Comparison of ENCODE assay signal across 8 cellular contexts in genomic region chr10:100913470-100913865, GRCh38. TPM values are rescaled to one million over a fixed set of nuclear protein-coding genes. Genes with fewer than 3 reads are reported as not detected.
DNase-seq lines count a peak whose midpoint lies in the region; ATAC-seq, FAIRE-seq and TF ChIP-seq lines count a peak whose summit lies in the region.

No MANE protein-coding gene starts in this region.

- H3K9me3 Mint-ChIP-seq in T-helper 2 cell treated with Interferon-gamma antibody and Interleukin-4, amounts not matched to agents 5 μg/mL and 100 μg/mL, for 36 hours, result no peaks in the 10 kb centered on the region
- H3K9me3 Mint-ChIP-seq in activated naive CD8-positive, alpha-beta T cell (ENCODE audit: low read depth), result no peaks in the 10 kb centered on the region

- ATAC-seq in HG03469 (IDR thresholded peaks at IDR 0.05; ENCODE audit: unreplicated experiment), result no peak

- dilution Hi-C loops in keratinocyte (cut with MboI; ENCODE audit: extremely low pct_ligation_motif_present, low sequenced_read_pairs), result no loop called here

- TF ChIP-seq CTCF in keratinocyte (optimal IDR thresholded peaks at IDR 0.05 in 1 of 3, IDR thresholded peaks at IDR 0.05 in 1 of 3, conservative IDR thresholded peaks at IDR 0.05 in 1 of 3; ENCODE audit: extremely low read depth in 1 of 3, insufficient read depth in 2 of 3, low read length in 3 of 3) (no peak), suprapubic skin (IDR thresholded peaks at IDR 0.05) (no peak)

- H3K4me3 Mint-ChIP-seq in T-helper 2 cell treated with Interferon-gamma antibody and Interleukin-4, amounts not matched to agents 5 μg/mL and 100 μg/mL, for 36 hours, result peak overlapping the region; percentile 99
- peak overlapping the region; percentile 95 for H3K4me3 Mint-ChIP-seq in activated naive CD8-positive, alpha-beta T cell

- no peak for DNase-seq in T-helper 2 cell treated with Interferon-gamma antibody and Interleukin-4, amounts not matched to agents 5 μg/mL and 100 μg/mL, for 36 hours (ENCODE audit: low spot score)
- DNase-seq in T-helper 2 cell (no peak), keratinocyte (ENCODE audit: low read depth, low spot score) (no peak), suprapubic skin (ENCODE audit: low spot score in 2 of 2) (no peak), NCI-H2196 treated with DMSO at 0.1 percent for 48 hours (lab: John Stamatoyannopoulos, UW; ENCODE audit: unreplicated experiment) (no peak)
- DNase-seq in stimulated activated CD4-positive, alpha-beta T cell treated with anti-CD3 and anti-CD28 coated beads, Interleukin-2, amount 100 ng/mL, for 24 hours, result no peak

- H3K27ac Mint-ChIP-seq in T-helper 2 cell treated with Interferon-gamma antibody and Interleukin-4, amounts not matched to agents 5 μg/mL and 100 μg/mL, for 36 hours, result peak overlapping the region; percentile 96
- peak overlapping the region; percentile 97 for H3K27ac Mint-ChIP-seq in activated naive CD8-positive, alpha-beta T cell

- peaks cover 6 to 7% of the 10 kb centered on the region in 2 experiments for H3K36me3 ChIP-seq in keratinocyte (ENCODE audit: control insufficient read depth in 2 of 2, extremely low read depth in 1 of 2, insufficient read depth in 2 of 2, low read length in 2 of 2)
- peaks cover 22% of the 10 kb centered on the region for H3K36me3 ChIP-seq in suprapubic skin

- TF ChIP-seq POLR2A in suprapubic skin (IDR thresholded peaks at IDR 0.05), result no peak

- H3K4me1 Mint-ChIP-seq in T-helper 2 cell treated with Interferon-gamma antibody and Interleukin-4, amounts not matched to agents 5 μg/mL and 100 μg/mL, for 36 hours (ENCODE audit: low read depth), result peaks cover 41% of the 10 kb centered on the region
- H3K4me1 Mint-ChIP-seq in activated naive CD8-positive, alpha-beta T cell (ENCODE audit: low read depth), result peaks cover 45% of the 10 kb centered on the region

- H3K36me3 Mint-ChIP-seq in T-helper 2 cell treated with Interferon-gamma antibody and Interleukin-4, amounts not matched to agents 5 μg/mL and 100 μg/mL, for 36 hours (ENCODE audit: low read depth), result peaks cover 26% of the 10 kb centered on the region
- peaks cover 2% of the 10 kb centered on the region for H3K36me3 Mint-ChIP-seq in activated naive CD8-positive, alpha-beta T cell

- H3K27ac ChIP-seq in keratinocyte (ENCODE audit: control insufficient read depth, insufficient read depth, low read length) (peak overlapping the region; percentile 55), suprapubic skin (peak overlapping the region; percentile 94)

- no peaks in the 10 kb centered on the region for H3K9me1 ChIP-seq in keratinocyte (ENCODE audit: control insufficient read depth, extremely low read depth, insufficient read depth, low read length)

- peak overlapping the region; percentile 99 for H3K4me2 ChIP-seq in keratinocyte (ENCODE audit: control insufficient read depth, extremely low read depth, insufficient read depth, low read depth, low read length)

- H2AFZ ChIP-seq in keratinocyte (ENCODE audit: control insufficient read depth, low read length), result no peak overlapping the region

- H3K4me3 ChIP-seq in keratinocyte (ENCODE audit: control insufficient read depth in 2 of 3, extremely low read depth in 1 of 3, insufficient read depth in 2 of 3, low read depth in 1 of 3, low read length in 3 of 3), result peak overlapping the region; percentile 91 to 95 (median 92)
- H3K4me3 ChIP-seq in suprapubic skin, result peak overlapping the region; percentile 96

- 2% methylated on average over 10 of the region's 10 CpGs for WGBS in suprapubic skin

- H3K9me3 ChIP-seq in keratinocyte (ENCODE audit: control insufficient read depth, low read depth, low read length), result no peaks in the 10 kb centered on the region
- no peaks in the 10 kb centered on the region for H3K9me3 ChIP-seq in suprapubic skin

- no peak for TF ChIP-seq EP300 in suprapubic skin (IDR thresholded peaks at IDR 0.05)

- H3K27me3 ChIP-seq in keratinocyte (ENCODE audit: control insufficient read depth, extremely low read depth, insufficient read depth, low read length) (no peaks in the 10 kb centered on the region), suprapubic skin (no peaks in the 10 kb centered on the region)

- peaks cover 17% of the 10 kb centered on the region for H3K4me1 ChIP-seq in keratinocyte (ENCODE audit: control insufficient read depth, extremely low read depth, insufficient read depth, low read length)
- peaks cover 30% of the 10 kb centered on the region for H3K4me1 ChIP-seq in suprapubic skin

- H3K79me2 ChIP-seq in keratinocyte (ENCODE audit: control insufficient read depth, insufficient read depth, low read length), result peaks cover 27% of the 10 kb centered on the region

- peak overlapping the region; percentile 74 for H3K9ac ChIP-seq in keratinocyte (ENCODE audit: control insufficient read depth, extremely low read depth, insufficient read depth, low read length)

- peaks cover 3% of the 10 kb centered on the region for H4K20me1 ChIP-seq in keratinocyte (ENCODE audit: control insufficient read depth, extremely low read depth, insufficient read depth, low read length)

- H3K27me3 Mint-ChIP-seq in T-helper 2 cell treated with Interferon-gamma antibody and Interleukin-4, amounts not matched to agents 5 μg/mL and 100 μg/mL, for 36 hours (ENCODE audit: low read depth), result peaks cover 2% of the 10 kb centered on the region
- no peaks in the 10 kb centered on the region for H3K27me3 Mint-ChIP-seq in activated naive CD8-positive, alpha-beta T cell

- peak; percentile 23 for FAIRE-seq in keratinocyte (lab: Jason Lieb, UNC)

RNA-seq across cellular contexts. Expression of gene SLF2, which starts 0.7 kb away (rescaled TPM):
- 4.6 to 7.1 TPM (median 4.9 TPM) in 3 replicates for polyA plus RNA-seq in keratinocyte
- 7.2 TPM for polyA plus RNA-seq in keratinocyte (2011; ENCODE audit: low read depth)
- 2.4 and 4.5 TPM in 2 replicates for polyA plus RNA-seq in keratinocyte (2011; cell fraction: cytosol; rRNA removed)
- 9.3 and 11.9 TPM in 2 replicates for polyA plus RNA-seq in keratinocyte (2011; cell fraction: nucleus; rRNA removed)
- polyA plus RNA-seq in keratinocyte (2012; ENCODE audit: low replicate concordance), result 4.7 and 7.4 TPM in 2 replicates
- 1.5 to 10.9 TPM (median 4.2 TPM) in 3 replicates for polyA minus RNA-seq in keratinocyte
- polyA minus RNA-seq in keratinocyte (2011; cell fraction: cytosol; rRNA and poly(A)+ RNA removed), result 7.3 TPM
- polyA minus RNA-seq in keratinocyte (2011; cell fraction: nucleus; rRNA and poly(A)+ RNA removed), result 8.0 and 15.1 TPM in 2 replicates
- 10 to 100 TPM; 11.6 to 41.4 (median 15.6) TPM for total RNA-seq in suprapubic skin

RNA-seq across cellular contexts. Expression of gene SEMA4G, which starts 55.8 kb away (rescaled TPM):
- 0.98 to 1.9 TPM (median 1.2 TPM) in 3 replicates for polyA plus RNA-seq in keratinocyte
- polyA plus RNA-seq in keratinocyte (2011; ENCODE audit: low read depth), result 0.55 TPM
- 0.94 and 1.1 TPM in 2 replicates for polyA plus RNA-seq in keratinocyte (2011; cell fraction: cytosol; rRNA removed)
- polyA plus RNA-seq in keratinocyte (2011; cell fraction: nucleus; rRNA removed), result 3.6 and 3.8 TPM in 2 replicates
- 1.4 and 1.5 TPM in 2 replicates for polyA plus RNA-seq in keratinocyte (2012; ENCODE audit: low replicate concordance)
- polyA minus RNA-seq in keratinocyte, result 2.1 to 4.8 TPM (median 2.4 TPM) in 3 replicates
- 0.96 TPM for polyA minus RNA-seq in keratinocyte (2011; cell fraction: cytosol; rRNA and poly(A)+ RNA removed)
- polyA minus RNA-seq in keratinocyte (2011; cell fraction: nucleus; rRNA and poly(A)+ RNA removed), result 1.8 and 2.6 TPM in 2 replicates
- total RNA-seq in suprapubic skin, result 10 to 100 TPM; 19.2 to 36.3 (median 30.1) TPM
